ENCODE assay signal across 9 cellular contexts in the genomic region with DNA sequence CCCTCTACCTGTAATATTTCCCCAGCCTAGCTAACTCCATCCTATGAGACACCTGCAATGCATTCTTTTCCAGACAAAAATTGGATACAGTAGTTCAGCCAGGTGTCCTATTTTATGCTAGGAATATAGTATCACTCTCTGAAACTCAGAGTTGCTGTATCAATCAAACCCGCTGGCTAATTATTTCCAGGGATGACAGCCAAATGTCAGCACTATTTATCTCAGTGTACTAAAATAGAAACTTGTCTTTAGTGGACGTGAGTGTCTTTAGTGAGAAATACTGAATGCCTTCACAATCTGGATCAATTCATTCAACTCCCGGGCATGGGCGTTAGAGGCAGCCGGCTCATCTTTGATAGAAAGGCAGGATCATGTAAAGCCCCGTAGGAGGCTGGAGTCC.
"Had no signal": no experiment of that assay in that cellular context is flagged by ENCODE, and none has a peak within 500 bp of the region (broad histone marks: within the 10 kb centered on the region; RNA-seq: fewer than 3 reads in every experiment).

No MANE protein-coding gene starts in this region.

- H3K27ac ChIP-seq: GM23248 had no signal

- ATAC-seq: GM23338, HCT116 had no signal

- H3K4me1 ChIP-seq: HAP-1 had no signal

- H3K36me3 ChIP-seq: HAP-1 had no signal

- DNase-seq: GM23248, GOT3, H7, H9, HCEC 1CT, HFFc6 had no signal

- H3K4me3 ChIP-seq: GM23248, GM23338, HAP-1 had no signal

- H3K9me3 ChIP-seq: HAP-1 had no signal
